Comparison of ENCODE assay signal across 19 cellular contexts in genomic region chr9:85662558-85662957, GRCh38.
A peak's percentile ranks its signal among the peaks of the same experiment; 100 is the strongest.
DNase-seq lines count a peak whose midpoint lies in the region; TF ChIP-seq lines count a peak whose summit lies in the region.
"Had no signal": no experiment of that assay in that cellular context is flagged by ENCODE, and none has a peak within 500 bp of the region (broad histone marks: within the 10 kb centered on the region; RNA-seq: fewer than 3 reads in every experiment).

No MANE protein-coding gene starts in this region.

- no CpG with 5 or more reads among the region's 2 CpGs for WGBS in H9 (ENCODE audit: extremely low coverage, insufficient read length, low lambda C conversion rate)
- WGBS in SK-N-SH (ENCODE audit: low lambda C conversion rate), result 70% methylated on average over 2 of the region's 2 CpGs

- H4K91ac ChIP-seq in H9 (ENCODE audit: insufficient read length, low read depth, low read length), result no peak overlapping the region

- TF ChIP-seq EP300 in SK-N-SH (IDR thresholded peaks at IDR 0.05; ENCODE audit: borderline replicate concordance in 1 of 2, low read depth in 1 of 2, low read length in 1 of 2), result peak in 1 of 2 experiments; percentile 67; a peak in 1 of 4 replicates

- no peaks in the 10 kb centered on the region for H3K23me2 ChIP-seq in H9 (ENCODE audit: insufficient read length, low read depth, low read length, poor library complexity, severe bottlenecking)

- H3K23ac ChIP-seq in H9 (ENCODE audit: insufficient read length, low read depth, low read length), result no peak overlapping the region

- CTCF ChIA-PET in SK-N-SH (lab: Yijun Ruan, JAX), result interaction anchor here (1.1 to 1.3 kb wide), 2 partner anchors 402 to 995 kb away, joined by 3 read pairs; no protein-coding TSS in a partner anchor

- H2BK15ac ChIP-seq in H9 (ENCODE audit: low read depth, low read length), result no peak overlapping the region

- no peak overlapping the region for H3K4me3 Mint-ChIP-seq in H9
- H3K4me3 Mint-ChIP-seq: CD4-positive, CD25-positive, alpha-beta regulatory T cell had no signal

- H3K4me1 Mint-ChIP-seq in H9, result no peaks in the 10 kb centered on the region

- H3K4me2 ChIP-seq in H9 (ENCODE audit: insufficient read depth, insufficient read length, low read length), result no peak overlapping the region
- H3K4me2 ChIP-seq in SK-N-SH, result no peak overlapping the region
- H3K4me2 ChIP-seq: A549 had no signal

- H2AFZ ChIP-seq in H9 (ENCODE audit: low read length) (no peak overlapping the region), SK-N-SH (ENCODE audit: low read depth) (no peak overlapping the region)

- no peaks in the 10 kb centered on the region for H3K27me3 Mint-ChIP-seq in H9 (ENCODE audit: low read depth)
- H3K27me3 Mint-ChIP-seq: CD4-positive, CD25-positive, alpha-beta regulatory T cell had no signal

- H2BK20ac ChIP-seq in H9 (ENCODE audit: low read depth, low read length, poor library complexity, severe bottlenecking), result no peak overlapping the region

- H3K79me1 ChIP-seq in H9 (ENCODE audit: insufficient read depth, low read depth, low read length, poor library complexity, severe bottlenecking), result no peaks in the 10 kb centered on the region

- H4K20me1 ChIP-seq in H9 (ENCODE audit: control insufficient read depth, insufficient read depth, insufficient read length) (no peaks in the 10 kb centered on the region), SK-N-SH (ENCODE audit: insufficient read depth) (no peaks in the 10 kb centered on the region)

- no peak overlapping the region for H2AK5ac ChIP-seq in H9 (ENCODE audit: insufficient read length, low read length)

- TF ChIP-seq RAD21 in SK-N-SH (IDR thresholded peaks at IDR 0.05; ENCODE audit: low read length), result no peak

- H3K36me3 Mint-ChIP-seq in H9 (ENCODE audit: insufficient read depth in 1 of 3, low read depth in 3 of 3), result peaks cover 0 to 4% (median 2%) of the 10 kb centered on the region in 3 experiments; a peak in 2 of 7 replicates

- H3F3A ChIP-seq in SK-N-SH (replicated peaks; ENCODE audit: insufficient read depth), result no peaks in the 10 kb centered on the region

- H3K27ac Mint-ChIP-seq in H9, result peak overlapping the region; percentile 7 to 41 (median 34); a peak in 2 of 7 replicates
- H3K27ac Mint-ChIP-seq: CD4-positive, CD25-positive, alpha-beta regulatory T cell had no signal

- peaks cover 0 to 14% of the 10 kb centered on the region in 2 experiments for H3K36me3 ChIP-seq in SK-N-SH (replicated peaks in 1 of 2; ENCODE audit: control insufficient read depth in 1 of 2, insufficient read depth in 2 of 2, low read length in 1 of 2)

- no peaks in the 10 kb centered on the region for H3K4me1 ChIP-seq in H9 (ENCODE audit: insufficient read depth, low read length)
- peaks cover 0 to 12% of the 10 kb centered on the region in 2 experiments; a peak in 2 of 4 replicates for H3K4me1 ChIP-seq in SK-N-SH (ENCODE audit: control insufficient read depth in 1 of 2, insufficient read depth in 2 of 2, low read depth in 1 of 2, low read length in 1 of 2)
- H3K4me1 ChIP-seq: A549 had no signal

- H3K9me3 ChIP-seq in H9 (ENCODE audit: control insufficient read depth, low read depth, low read length) (no peaks in the 10 kb centered on the region), SK-N-SH (no peaks in the 10 kb centered on the region)
- H3K9me3 ChIP-seq: A549 had no signal

- no peak overlapping the region for H3K14ac ChIP-seq in H9 (ENCODE audit: insufficient read depth, low read length)

- no peak overlapping the region for H3K4ac ChIP-seq in H9 (ENCODE audit: low read depth, low read length)

- TF ChIP-seq CTCF in H9 (conservative IDR thresholded peaks at IDR 0.05) (no peak), SK-N-SH (IDR thresholded peaks at IDR 0.05) (no peak)

- no peak overlapping the region for H3K56ac ChIP-seq in H9 (ENCODE audit: insufficient read length, low read depth, low read length)

- H4K5ac ChIP-seq in H9 (ENCODE audit: insufficient read length, low read depth, low read length), result no peak overlapping the region

- no peaks in the 10 kb centered on the region for H3K9me3 Mint-ChIP-seq in H9
- H3K9me3 Mint-ChIP-seq: CD4-positive, CD25-positive, alpha-beta regulatory T cell had no signal

- POLR2A ChIA-PET in SK-N-SH (lab: Yijun Ruan, JAX), result no interaction called here

- H3K18ac ChIP-seq in H9 (ENCODE audit: insufficient read length, low read depth, low read length), result no peak overlapping the region

- no peaks in the 10 kb centered on the region for H3K9me2 ChIP-seq in SK-N-SH

- no peak overlapping the region for H3K4me3 ChIP-seq in SK-N-SH (ENCODE audit: low read depth in 2 of 2, low read length in 1 of 2)
- H3K4me3 ChIP-seq: A549 had no signal

- DNase-seq in AML-193 (lab: John Stamatoyannopoulos, UW) (peak; percentile 14 to 16), H9 (no peak), SK-N-SH (no peak), iris pigment epithelial cell (ENCODE audit: low read depth) (peak; percentile 2), activated T-cell treated with anti-CD3 and anti-CD28 coated beads for 4 hours (no peak), COR-L47 (lab: John Stamatoyannopoulos, UW) (no peak), NCI-H1694 (lab: John Stamatoyannopoulos, UW) (no peak)
- DNase-seq: CD4-positive, CD25-positive, alpha-beta regulatory T cell; EL; HCEC 1CT; IMR-90; Kasumi-1; NCI-H1048; NCI-H1436 treated with DMSO at 0.1 percent for 48 hours; NCI-H2081; NCI-H510A treated with DMSO at 0.1 percent for 48 hours; SHP77 treated with DMSO at 0.1 percent for 48 hours; SW 1271 had no signal

- no peak overlapping the region for H2BK5ac ChIP-seq in H9 (ENCODE audit: insufficient read length, low read length)

- H3K27me3 ChIP-seq in H9 (ENCODE audit: insufficient read depth, low read length), result no peaks in the 10 kb centered on the region
- H3K27me3 ChIP-seq in SK-N-SH (ENCODE audit: insufficient read depth), result no peaks in the 10 kb centered on the region

- H3K27ac ChIP-seq in H9 (ENCODE audit: insufficient read length, low read depth, low read length) (no peak overlapping the region), SK-N-SH (ENCODE audit: low read depth in 2 of 2, low read length in 1 of 2) (peak overlapping the region in 1 of 2 experiments; percentile 64; a peak in 2 of 4 replicates)
- H3K27ac ChIP-seq: A549 had no signal

- H3K79me2 ChIP-seq in H9 (ENCODE audit: insufficient read depth, low read length), result no peaks in the 10 kb centered on the region
- H3K79me2 ChIP-seq in SK-N-SH (ENCODE audit: insufficient read depth), result no peaks in the 10 kb centered on the region

- H3K9ac ChIP-seq in H9 (ENCODE audit: extremely low read depth, insufficient read length, low read length) (no peak overlapping the region), SK-N-SH (no peak overlapping the region)

- no peak overlapping the region for H2BK120ac ChIP-seq in H9 (ENCODE audit: low read depth, low read length, poor library complexity, severe bottlenecking)

- no peak overlapping the region for H2BK12ac ChIP-seq in H9 (ENCODE audit: insufficient read length, low read depth, low read length)

- H3T11ph ChIP-seq in H9 (ENCODE audit: low read length), result no peak overlapping the region

- H4K8ac ChIP-seq in H9 (replicated peaks; ENCODE audit: insufficient read length, low read depth, low read length), result no peak overlapping the region

TF ChIP-seq in SK-N-SH, 30 proteins besides CTCF, POLR2A, EP300 and RAD21:
- TF ChIP-seq PBX3 (IDR thresholded peaks at IDR 0.05), result no peak
- no peak for TF ChIP-seq IRF3 (IDR thresholded peaks at IDR 0.05; ENCODE audit: low read depth, low read length)
- peak; percentile 63 for TF ChIP-seq RCOR1 (IDR thresholded peaks at IDR 0.05; ENCODE audit: low read length)
- TF ChIP-seq EZH2phosphoT487 (IDR thresholded peaks at IDR 0.05; ENCODE audit: borderline replicate concordance, low read depth), result no peak
- no peak for TF ChIP-seq MXI1 (IDR thresholded peaks at IDR 0.05; ENCODE audit: low read depth, low read length)
- TF ChIP-seq FOSL2 (IDR thresholded peaks at IDR 0.05; ENCODE audit: borderline replicate concordance, low read depth), result no peak
- TF ChIP-seq GATA2 (CRISPR knock-in tag; IDR thresholded peaks at IDR 0.05), result peak; percentile 49
- no peak for TF ChIP-seq RFX5 (IDR thresholded peaks at IDR 0.05; ENCODE audit: low read length)
- TF ChIP-seq POLR2AphosphoS5 (IDR thresholded peaks at IDR 0.05; ENCODE audit: low read depth, low read length), result no peak
TF ChIP-seq in SK-N-SH: peak in this region for 2.

Comparison
In these comparisons a context has a peak if more than half of its experiments do, and no peak if none do; other contexts are left out.
1. DNase-seq: peak in AML-193 (2 of 2) and iris pigment epithelial cell (single experiment); none in H9 (single experiment), SK-N-SH (single experiment), activated T-cell treated with anti-CD3 and anti-CD28 coated beads for 4 hours (single experiment), COR-L47 (single experiment) and NCI-H1694 (single experiment).